In genomic region chr22:38148252-38148651, GRCh38 we compare ENCODE assay signal across 14 cellular contexts. TPM values are rescaled to one million over a fixed set of nuclear protein-coding genes. Genes with fewer than 3 reads are reported as not detected.
A peak's percentile ranks its signal among the peaks of the same experiment; 100 is the strongest.
DNase-seq lines count a peak whose midpoint lies in the region; ATAC-seq and TF ChIP-seq lines count a peak whose summit lies in the region.
"Had no signal": no experiment of that assay in that cellular context is flagged by ENCODE, and none has a peak within 500 bp of the region (broad histone marks: within the 10 kb centered on the region; RNA-seq: fewer than 3 reads in every experiment).

No MANE protein-coding gene starts in this region.

- peak overlapping the region; percentile 80 to 98 (median 92) for H3K4me2 ChIP-seq in BLaER1 treated with 17β-estradiol and CSF1 and Interleukin-3, amounts not matched to agents 10 nM and 100 nM

- peaks cover 38 to 60% (median 53%) of the 10 kb centered on the region in 10 experiments for H3K4me1 ChIP-seq in BLaER1 treated with 17β-estradiol and CSF1 and Interleukin-3, amounts not matched to agents 10 nM and 100 nM

- CTCF ChIA-PET in activated CD4-positive, alpha-beta T cell treated with anti-CD3 and anti-CD28 coated beads, Interleukin-2, amount 10 ng/mL, durations not matched to agents 7 days and 5 days (lab: Charles Lee) = no interaction called here

- H3K4me3 Mint-ChIP-seq in activated CD4-positive, alpha-beta T cell treated with anti-CD3 and anti-CD28 coated beads, Interleukin-2, amount 10 ng/mL, durations not matched to agents 7 days and 5 days = no peak overlapping the region
- H3K4me3 Mint-ChIP-seq: stimulated activated naive B cell treated with anti-CD40 and anti-IgM and Interleukin-4, amounts not matched to agents 10 μg/mL and 1 μg/mL and 100 μg/mL, for 72 hours had no signal

- H3K36me3 ChIP-seq in BLaER1 treated with 17β-estradiol and CSF1 and Interleukin-3, amounts not matched to agents 10 nM and 100 nM = peaks cover 0 to 16% (median 2%) of the 10 kb centered on the region in 11 experiments; a peak in 7 of 22 replicates
- no peaks in the 10 kb centered on the region for H3K36me3 ChIP-seq in brain microvascular endothelial cell (replicated peaks)
- H3K36me3 ChIP-seq: SJCRH30 had no signal

- intact Hi-C loops in lower leg skin (cut with DNase I; ENCODE audit: low total_unique reads) = no loop called here

- in situ Hi-C loops in brain microvascular endothelial cell (cut with HindIII; ENCODE audit: low pct_ligation_motif_present, low sequenced_read_pairs) = no loop called here

- DNase-seq in HL-60 (ENCODE audit: low read depth in 1 of 2, low spot score in 1 of 2) = no peak
- peak; percentile 57 for DNase-seq in brain microvascular endothelial cell
- peak; percentile 81 for DNase-seq in kidney tubule cell (ENCODE audit: low spot score)
- DNase-seq in lower leg skin (ENCODE audit: low spot score in 2 of 2) = no peak
- DNase-seq in SKM-1 treated with dmso at 0.1 percent for 144 hours (lab: John Stamatoyannopoulos, UW; ENCODE audit: unreplicated experiment) = no peak
- no peak for DNase-seq in activated CD4-positive, alpha-beta T cell treated with anti-CD3 and anti-CD28 coated beads, Interleukin-2, amount 10 ng/mL, durations not matched to agents 7 days and 5 days
- DNase-seq: activated CD4-positive, CD25-positive, alpha-beta regulatory T cell treated with anti-CD3 and anti-CD28 coated beads, Interleukin-2, amount 50 U/mL, for 72 hours; NCI-H1048; NCI-H446 treated with DMSO at 0.1 percent for 48 hours; stimulated activated CD4-positive, alpha-beta T cell treated with anti-CD3 and anti-CD28 coated beads, Interleukin-1b, Interleukin-23, amount 100 ng/mL, for 48 hours; stimulated activated naive B cell treated with anti-CD40 and anti-IgM and Interleukin-4, amounts not matched to agents 10 μg/mL and 1 μg/mL and 100 μg/mL, for 72 hours had no signal

- 0 out of 22 replicates have a peak, but pooled peaks cover 0 to 5% (median 0%) of the 10 kb centered on the region in 11 experiments for H3K27me3 ChIP-seq in BLaER1 treated with 17β-estradiol and CSF1 and Interleukin-3, amounts not matched to agents 10 nM and 100 nM
- H3K27me3 ChIP-seq in HL-60 (ENCODE audit: insufficient read depth, poor library complexity, severe bottlenecking) (no peaks in the 10 kb centered on the region), brain microvascular endothelial cell (replicated peaks) (no peaks in the 10 kb centered on the region)
- H3K27me3 ChIP-seq: SJCRH30 had no signal

- TF ChIP-seq CTCF in HL-60 (IDR thresholded peaks at IDR 0.05; ENCODE audit: insufficient read depth, low read length) (no peak), brain microvascular endothelial cell (IDR thresholded peaks at IDR 0.05; ENCODE audit: low read depth, low read length, missing control alignments) (no peak), lower leg skin (IDR thresholded peaks at IDR 0.05) (no peak)

- H3K9me3 Mint-ChIP-seq in activated CD4-positive, alpha-beta T cell treated with anti-CD3 and anti-CD28 coated beads, Interleukin-2, amount 10 ng/mL, durations not matched to agents 7 days and 5 days = no peaks in the 10 kb centered on the region
- H3K9me3 Mint-ChIP-seq: stimulated activated naive B cell treated with anti-CD40 and anti-IgM and Interleukin-4, amounts not matched to agents 10 μg/mL and 1 μg/mL and 100 μg/mL, for 72 hours had no signal

- WGBS in lower leg skin, 2 donors = 69 to 80% methylated on average over 5 of the region's 5 CpGs

- TF ChIP-seq POLR2A in lower leg skin (IDR thresholded peaks at IDR 0.05) = no peak

- peak overlapping the region; percentile 16 to 75 (median 56); a peak in 20 of 22 replicates for H3K9ac ChIP-seq in BLaER1 treated with 17β-estradiol and CSF1 and Interleukin-3, amounts not matched to agents 10 nM and 100 nM

- peaks cover 8% of the 10 kb centered on the region for H3K36me3 Mint-ChIP-seq in activated CD4-positive, alpha-beta T cell treated with anti-CD3 and anti-CD28 coated beads, Interleukin-2, amount 10 ng/mL, durations not matched to agents 7 days and 5 days (ENCODE audit: low read depth)

- H3K9me3 ChIP-seq in BLaER1 treated with 17β-estradiol and CSF1 and Interleukin-3, amounts not matched to agents 10 nM and 100 nM (replicated peaks in 1 of 11) = no peaks in the 10 kb centered on the region
- H3K9me3 ChIP-seq: SJCRH30 had no signal

- no peaks in the 10 kb centered on the region for H3K27me3 Mint-ChIP-seq in activated CD4-positive, alpha-beta T cell treated with anti-CD3 and anti-CD28 coated beads, Interleukin-2, amount 10 ng/mL, durations not matched to agents 7 days and 5 days
- H3K27me3 Mint-ChIP-seq: stimulated activated naive B cell treated with anti-CD40 and anti-IgM and Interleukin-4, amounts not matched to agents 10 μg/mL and 1 μg/mL and 100 μg/mL, for 72 hours had no signal

- no peak overlapping the region for H3K27ac Mint-ChIP-seq in activated CD4-positive, alpha-beta T cell treated with anti-CD3 and anti-CD28 coated beads, Interleukin-2, amount 10 ng/mL, durations not matched to agents 7 days and 5 days

- POLR2A ChIA-PET in activated CD4-positive, alpha-beta T cell treated with anti-CD3 and anti-CD28 coated beads, Interleukin-2, amount 10 ng/mL, durations not matched to agents 7 days and 5 days (lab: Charles Lee) = no interaction called here

- peaks cover 23% of the 10 kb centered on the region for H3K4me1 Mint-ChIP-seq in activated CD4-positive, alpha-beta T cell treated with anti-CD3 and anti-CD28 coated beads, Interleukin-2, amount 10 ng/mL, durations not matched to agents 7 days and 5 days

- H3K4me3 ChIP-seq in BLaER1 treated with 17β-estradiol and CSF1 and Interleukin-3, amounts not matched to agents 10 nM and 100 nM = peak overlapping the region in 9 of 10 experiments; percentile 9 to 55 (median 40); a peak in 14 of 20 replicates
- H3K4me3 ChIP-seq in HL-60 (replicated peaks; ENCODE audit: insufficient read depth, low read length) (no peak overlapping the region), brain microvascular endothelial cell (ENCODE audit: low read depth, low read length) (no peak overlapping the region), lower leg skin (ENCODE audit: low read depth, poor library complexity, severe bottlenecking) (no peak overlapping the region)
- H3K4me3 ChIP-seq: SJCRH30 had no signal

- H3K27ac ChIP-seq in BLaER1 treated with 17β-estradiol and CSF1 and Interleukin-3, amounts not matched to agents 10 nM and 100 nM = peak overlapping the region; percentile 51 to 82 (median 67)
- H3K27ac ChIP-seq in HL-60 (replicated peaks) = peak overlapping the region; percentile 15; the same call in 1 of the 2 replicates
- H3K27ac ChIP-seq in brain microvascular endothelial cell = no peak overlapping the region
- H3K27ac ChIP-seq: SJCRH30 had no signal

- H4K20me1 ChIP-seq in BLaER1 treated with 17β-estradiol and CSF1 and Interleukin-3, amounts not matched to agents 10 nM and 100 nM = no peaks in the 10 kb centered on the region; a peak in 2 of 22 replicates

- no peak for ATAC-seq in GM18867 (IDR thresholded peaks at IDR 0.05; ENCODE audit: unreplicated experiment)

RNA-seq across cellular contexts. Expression of gene PLA2G6, which starts 33.4 kb away (rescaled TPM):
- total RNA-seq in lower leg skin = 10 to 100 TPM; 46.0 to 88.4 (median 64.8) TPM
- 10 to 100 TPM; 65.0 to 72.0 TPM for total RNA-seq in activated CD4-positive, alpha-beta T cell treated with anti-CD3 and anti-CD28 coated beads, Interleukin-2, amount 10 ng/mL, durations not matched to agents 7 days and 5 days

RNA-seq across cellular contexts. Expression of gene BAIAP2L2, which starts 37.8 kb away (rescaled TPM):
- 1 to 10 TPM; 1.3 to 2.3 (median 2.1) TPM for total RNA-seq in lower leg skin
- under 1 TPM; 0.50 to 0.55 TPM for total RNA-seq in activated CD4-positive, alpha-beta T cell treated with anti-CD3 and anti-CD28 coated beads, Interleukin-2, amount 10 ng/mL, durations not matched to agents 7 days and 5 days
- total RNA-seq: SJCRH30 had no signal

RNA-seq across cellular contexts. Expression of gene MAFF, which starts 53.5 kb away (rescaled TPM):
- 100 to 1,000 TPM in 1 of 4 donors, 10 to 100 TPM in 3; 64.7 to 116 (median 82.0) TPM for total RNA-seq in lower leg skin
- 1 to 10 TPM; 4.7 to 5.0 TPM for total RNA-seq in activated CD4-positive, alpha-beta T cell treated with anti-CD3 and anti-CD28 coated beads, Interleukin-2, amount 10 ng/mL, durations not matched to agents 7 days and 5 days

Comparison
In these comparisons a context has a peak if more than half of its experiments do, and no peak if none do; other contexts are left out.
1. H3K4me3 ChIP-seq: peak in BLaER1 treated with 17β-estradiol and CSF1 and Interleukin-3, amounts not matched to agents 10 nM and 100 nM (9 of 10); none in HL-60 (single experiment), brain microvascular endothelial cell (single experiment) and lower leg skin (single experiment).
2. DNase-seq: peak in brain microvascular endothelial cell (single experiment) and kidney tubule cell (single experiment); none in HL-60 (0 of 2), lower leg skin (0 of 2), SKM-1 treated with dmso at 0.1 percent for 144 hours (single experiment) and activated CD4-positive, alpha-beta T cell treated with anti-CD3 and anti-CD28 coated beads, Interleukin-2, amount 10 ng/mL, durations not matched to agents 7 days and 5 days (single experiment).
3. RNA of gene MAFF, which starts 53.5 kb away (total RNA-seq): 64.7 to 116 TPM in lower leg skin; 4.7 to 5.0 TPM in activated CD4-positive, alpha-beta T cell treated with anti-CD3 and anti-CD28 coated beads, Interleukin-2, amount 10 ng/mL, durations not matched to agents 7 days and 5 days; every median in the first group is over 10 times any median in the second.